ENCODE assay signal across 15 cellular contexts in genomic region chr13:41746259-41746658, GRCh38.
DNase-seq lines count a peak whose midpoint lies in the region; ATAC-seq and TF ChIP-seq lines count a peak whose summit lies in the region.
"Had no signal": no experiment of that assay in that cellular context is flagged by ENCODE, and none has a peak within 500 bp of the region (broad histone marks: within the 10 kb centered on the region; RNA-seq: fewer than 3 reads in every experiment).

No MANE protein-coding gene starts in this region.

- peaks cover 0 to 6% of the 10 kb centered on the region in 2 donors for H3K36me3 ChIP-seq in psoas muscle (ENCODE audit: insufficient read depth in 1 of 2, low read depth in 1 of 2)
- H3K36me3 ChIP-seq: thyroid gland had no signal

- H3K27me3 ChIP-seq in psoas muscle (ENCODE audit: insufficient read depth in 3 of 3, low read length in 2 of 3) = no peaks in the 10 kb centered on the region
- H3K27me3 ChIP-seq: thyroid gland had no signal

- no peaks in the 10 kb centered on the region for H3K4me1 ChIP-seq in psoas muscle

- peak; percentile 42 for DNase-seq in GM04503 (ENCODE audit: low read depth)
- peak; percentile 51 for DNase-seq in NCI-H226
- DNase-seq in cardiac fibroblast (ENCODE audit: low read depth in 2 of 2) = peak; percentile 44 to 47
- no peak for DNase-seq in psoas muscle
- no peak for DNase-seq in putamen (ENCODE audit: low spot score)
- no peak for DNase-seq in stimulated activated CD4-positive, alpha-beta T cell treated with anti-CD3 and anti-CD28 coated beads, Interleukin-2, amount 100 ng/mL, for 24 hours
- DNase-seq: activated CD4-positive, alpha-beta T cell treated with anti-CD3 and anti-CD28 coated beads, Interleukin-2, amount 50 U/mL, for 1 hour; activated effector memory CD4-positive, alpha-beta T cell treated with anti-CD3 and anti-CD28 coated beads, Interleukin-2, amount 50 U/mL, for 16 hours; KG1; left cardiac atrium; NCI-H2081; thyroid gland had no signal

- ATAC-seq in psoas muscle (peak; percentile 36 to 83 (median 50)), HG03521 (IDR thresholded peaks at IDR 0.05; ENCODE audit: unreplicated experiment) (no peak), HG03457 (IDR thresholded peaks at IDR 0.05; ENCODE audit: unreplicated experiment) (no peak)
- ATAC-seq: GM12878, left cardiac atrium had no signal

- no peak overlapping the region for H3K27ac ChIP-seq in psoas muscle
- H3K27ac ChIP-seq: thyroid gland had no signal

- intact Hi-C loops in psoas muscle (cut with DNase I) = no loop called here

- no peak for TF ChIP-seq CTCF in cardiac fibroblast (IDR thresholded peaks at IDR 0.05; ENCODE audit: low read depth, low read length)
- no peak for TF ChIP-seq CTCF in psoas muscle (IDR thresholded peaks at IDR 0.05)

- no peaks in the 10 kb centered on the region for H3K9me3 ChIP-seq in psoas muscle
- H3K9me3 ChIP-seq: thyroid gland had no signal

- 86 to 93% (median 89%) methylated on average over 2 of the region's 2 CpGs for WGBS in psoas muscle, 3 donors

- no peak overlapping the region for H3K4me3 ChIP-seq in cardiac fibroblast (replicated peaks in 1 of 2; ENCODE audit: low read depth in 2 of 2, low read length in 2 of 2)
- no peak overlapping the region for H3K4me3 ChIP-seq in psoas muscle
- H3K4me3 ChIP-seq: GM12878, thyroid gland had no signal

Comparison
In these comparisons a context has a peak if more than half of its experiments do, and no peak if none do; other contexts are left out.
1. DNase-seq: peak in GM04503 (single experiment), NCI-H226 (single experiment) and cardiac fibroblast (2 of 2); none in psoas muscle (0 of 2), putamen (single experiment) and stimulated activated CD4-positive, alpha-beta T cell treated with anti-CD3 and anti-CD28 coated beads, Interleukin-2, amount 100 ng/mL, for 24 hours (0 of 2).
2. ATAC-seq: peak in psoas muscle (4 of 4); none in HG03521 (single experiment) and HG03457 (single experiment).